11 cellular contexts compared by ENCODE assay signal in genomic region chr3:131402391-131403039, GRCh38. TPM values are rescaled to one million over a fixed set of nuclear protein-coding genes. Genes with fewer than 3 reads are reported as not detected.
A peak's percentile ranks its signal among the peaks of the same experiment; 100 is the strongest.
DNase-seq lines count a peak whose midpoint lies in the region; ATAC-seq and TF ChIP-seq lines count a peak whose summit lies in the region.
"Had no signal": no experiment of that assay in that cellular context is flagged by ENCODE, and none has a peak within 500 bp of the region (broad histone marks: within the 10 kb centered on the region; RNA-seq: fewer than 3 reads in every experiment).

No MANE protein-coding gene starts in this region.

- H3K9me2 ChIP-seq in GM23248 (ENCODE audit: insufficient read depth) (no peaks in the 10 kb centered on the region), PC-3 (replicated peaks; ENCODE audit: low read length) (no peaks in the 10 kb centered on the region)

- H3K27ac ChIP-seq in GM23248 (peak overlapping the region; percentile 50), PC-3 (ENCODE audit: low read length) (peak overlapping the region; percentile 29; the same call in 1 of the 2 replicates), dorsolateral prefrontal cortex (peak overlapping the region in 53 of 59 donors; percentile 3 to 86 (median 64))

- H3K79me2 ChIP-seq in GM23248 (ENCODE audit: insufficient read depth), result no peaks in the 10 kb centered on the region
- H3K79me2 ChIP-seq in PC-3 (ENCODE audit: low read length), result no peaks in the 10 kb centered on the region

- H3K9ac ChIP-seq in GM23248 (no peak overlapping the region), PC-3 (ENCODE audit: low read length) (no peak overlapping the region)

- in situ Hi-C loops in GM23248 (cut with MboI), result no loop called here

- TF ChIP-seq CTCF in PC-3 (conservative IDR thresholded peaks at IDR 0.05; ENCODE audit: low read depth, low read length), result no peak
- no peak for TF ChIP-seq CTCF in dorsolateral prefrontal cortex (IDR thresholded peaks at IDR 0.05 in 54 of 56, conservative IDR thresholded peaks at IDR 0.05 in 2 of 56; ENCODE audit: low read depth in 1 of 56, partially characterized antibody in 56 of 56)
- no peak for TF ChIP-seq CTCF in type B pancreatic cell (conservative IDR thresholded peaks at IDR 0.05)

- peaks cover 22% of the 10 kb centered on the region for H3F3A ChIP-seq in GM23248 (ENCODE audit: insufficient read depth)
- no peaks in the 10 kb centered on the region for H3F3A ChIP-seq in PC-3 (ENCODE audit: low read length, unreplicated experiment)

- no TSS peak for BruUV-seq in PC-3 (replicated peaks; lab: Mats Ljungman, UMichigan)

- no peak overlapping the region for H3K4me3 Mint-ChIP-seq in type B pancreatic cell

- H3K27me3 ChIP-seq in GM23248 (replicated peaks; ENCODE audit: insufficient read depth), result no peaks in the 10 kb centered on the region
- no peaks in the 10 kb centered on the region for H3K27me3 ChIP-seq in PC-3 (ENCODE audit: low read length)
- H3K27me3 ChIP-seq in dorsolateral prefrontal cortex, result no peaks in the 10 kb centered on the region

- POLR2A ChIA-PET in PC-3 (lab: Charles Lee; ENCODE audit: unreplicated experiment), result no interaction called here

- H4K20me1 ChIP-seq in GM23248 (ENCODE audit: insufficient read depth), result no peaks in the 10 kb centered on the region
- no peaks in the 10 kb centered on the region for H4K20me1 ChIP-seq in PC-3 (ENCODE audit: low read length)

- no peaks in the 10 kb centered on the region for H3K36me3 ChIP-seq in GM23248 (ENCODE audit: low read depth)
- no peaks in the 10 kb centered on the region for H3K36me3 ChIP-seq in PC-3 (ENCODE audit: low read depth, low read length)

- peak; percentile 58 for ATAC-seq in PC-3
- ATAC-seq in GM21576 (IDR thresholded peaks at IDR 0.05; ENCODE audit: unreplicated experiment), result no peak
- no peak for ATAC-seq in HG02852 (IDR thresholded peaks at IDR 0.05; ENCODE audit: unreplicated experiment)

- H3K36me3 Mint-ChIP-seq in type B pancreatic cell, result no peaks in the 10 kb centered on the region

- H3K4me1 ChIP-seq in GM23248 (ENCODE audit: insufficient read depth), result peaks cover 18% of the 10 kb centered on the region
- peaks cover 13% of the 10 kb centered on the region for H3K4me1 ChIP-seq in PC-3 (ENCODE audit: insufficient read depth, low read length)

- H3K9me3 ChIP-seq in GM23248 (ENCODE audit: low read depth), result no peaks in the 10 kb centered on the region
- H3K9me3 ChIP-seq in PC-3 (ENCODE audit: low read length), result no peaks in the 10 kb centered on the region

- H2AFZ ChIP-seq in GM23248 (peak overlapping the region; percentile 57), PC-3 (ENCODE audit: low read length) (0 out of 2 replicates have a peak overlapping the region, but pooled peaks have one; percentile 57)

- H3K4me2 ChIP-seq in GM23248 (ENCODE audit: unreplicated experiment), result peak overlapping the region; percentile 71
- peak overlapping the region; percentile 37; the same call in 1 of the 2 replicates for H3K4me2 ChIP-seq in PC-3 (ENCODE audit: low read length)

- H3K27me3 Mint-ChIP-seq in type B pancreatic cell, result peaks cover 3% of the 10 kb centered on the region

- WGBS in GM23248 (ENCODE audit: low coverage in 1 of 2, low lambda C conversion rate in 2 of 2, missing lambda C conversion rate in 2 of 2), 2 experiments, result 61 to 68% methylated on average over 6 of the region's 6 CpGs

- intact Hi-C loops in PC-3 (cut with micrococcal nuclease) (no loop called here), dorsolateral prefrontal cortex (cut with DNase I) (no loop called here), posterior cingulate gyrus (cut with DNase I) (no loop called here), posterior vena cava (cut with DNase I) (no loop called here)

- H3K4me1 Mint-ChIP-seq in type B pancreatic cell (ENCODE audit: unreplicated experiment), result no peaks in the 10 kb centered on the region

- no peak overlapping the region for H3K27ac Mint-ChIP-seq in type B pancreatic cell

- H3K9me3 Mint-ChIP-seq in type B pancreatic cell, result peaks cover 13% of the 10 kb centered on the region

- DNase-seq in GM23248 (peak; percentile 85), PC-3 (peak; percentile 54), dorsolateral prefrontal cortex (peak in 4 of 10 donors; percentile 40 to 54 (median 51)), posterior cingulate gyrus (peak in 7 of 10 donors; percentile 24 to 91 (median 53)), type B pancreatic cell (ENCODE audit: extremely low spot score, unreplicated experiment) (no peak), posterior vena cava (ENCODE audit: low spot score) (no peak)
- DNase-seq: DND-41, NCI-H1694 had no signal

- H3K4me3 ChIP-seq in GM23248 (no peak overlapping the region), PC-3 (ENCODE audit: low read length) (no peak overlapping the region), dorsolateral prefrontal cortex (no peak overlapping the region)
- H3K4me3 ChIP-seq: coronary artery had no signal

- CTCF ChIA-PET in PC-3 (lab: Charles Lee), result interaction anchor here (0.6 to 0.7 kb wide), 2 partner anchors 359 to 366 kb away, joined by 3 to 4 read pairs; no protein-coding TSS in a partner anchor

RNA-seq across cellular contexts. Expression of gene NUDT16, which starts 20.9 kb away (rescaled TPM):
- total RNA-seq in GM23248 (2014; rRNA removed; shearing (Covaris generic)), result 10.5 and 14.4 TPM in 2 replicates
- polyA plus RNA-seq in GM23248 (2016; fragmentation: Nextera tagmentation; extraction: Ambion mirVana), result 11.7 TPM in 2 replicates
- 7.9 and 8.6 TPM in 2 replicates for total RNA-seq in PC-3 (2014; rRNA removed)
- 10 to 100 TPM; 29.4 to 54.0 (median 36.4) TPM for total RNA-seq in dorsolateral prefrontal cortex
- 15.1 and 26.0 TPM in 2 replicates for total RNA-seq in type B pancreatic cell (ENCODE audit: low replicate concordance)
- total RNA-seq in posterior vena cava, result 10 to 100 TPM; 15.8 to 30.9 TPM

Comparison
In these comparisons a context has a peak if more than half of its experiments do, and no peak if none do; other contexts are left out.
1. DNase-seq: peak in GM23248 (single experiment), PC-3 (single experiment) and posterior cingulate gyrus (7 of 10); none in type B pancreatic cell (single experiment) and posterior vena cava (single experiment).
2. Peak in every context shown above with its lines, with median percentiles within 50 percentile points of each other: H3K27ac ChIP-seq.